Comparison of ENCODE assay signal across 14 cellular contexts in genomic region chr10:131946321-131946751, GRCh38. TPM values are rescaled to one million over a fixed set of nuclear protein-coding genes. Genes with fewer than 3 reads are reported as not detected.
A peak's percentile ranks its signal among the peaks of the same experiment; 100 is the strongest.
DNase-seq lines count a peak whose midpoint lies in the region; ATAC-seq, FAIRE-seq and TF ChIP-seq lines count a peak whose summit lies in the region.
"Had no signal": no experiment of that assay in that cellular context is flagged by ENCODE, and none has a peak within 500 bp of the region (broad histone marks: within the 10 kb centered on the region; RNA-seq: fewer than 3 reads in every experiment).

No MANE protein-coding gene starts in this region.

- TF ChIP-seq POLR2A in H54 (IDR thresholded peaks at IDR 0.05; ENCODE audit: low read depth, low read length), result no peak

- H3K27me3 ChIP-seq in smooth muscle cell (ENCODE audit: low read depth), result no peaks in the 10 kb centered on the region

- H3K27ac ChIP-seq in VCaP, result peak overlapping the region; percentile 51
- H3K27ac ChIP-seq in smooth muscle cell (ENCODE audit: low read depth), result peak overlapping the region; percentile 42

- H3K4me3 ChIP-seq in foreskin fibroblast (ENCODE audit: low read depth in 1 of 2, low read length in 2 of 2) (no peak overlapping the region), smooth muscle cell (no peak overlapping the region)

- no peak for FAIRE-seq in H54 (lab: Jason Lieb, UNC)
- FAIRE-seq: G401.6 had no signal

- TF ChIP-seq CTCF in VCaP (conservative IDR thresholded peaks at IDR 0.05) (no peak), foreskin fibroblast (IDR thresholded peaks at IDR 0.05; ENCODE audit: low read depth, low read length) (no peak), smooth muscle cell (IDR thresholded peaks at IDR 0.05; ENCODE audit: borderline replicate concordance, insufficient read depth, poor library complexity, severe bottlenecking) (no peak)

- 66% methylated on average over 14 of the region's 14 CpGs for WGBS in smooth muscle cell (ENCODE audit: low lambda C conversion rate)

- DNase-seq in H54 (ENCODE audit: insufficient read length, low spot score) (peak; percentile 63), foreskin fibroblast (peak; percentile 62 to 76), smooth muscle cell (lab: John Stamatoyannopoulos, UW; ENCODE audit: unreplicated experiment) (no peak), SW480 (ENCODE audit: low spot score) (no peak), iPS-NIHi7 (ENCODE audit: extremely low spot score) (no peak)
- DNase-seq in activated CD4-positive, alpha-beta T cell treated with anti-CD3 and anti-CD28 coated beads for 48 hours, result no peak
- DNase-seq: activated CD4-positive, alpha-beta T cell treated with anti-CD3 and anti-CD28 coated beads, Interleukin-2, amount 10 ng/mL, durations not matched to agents 24 days and 14 days; foreskin melanocyte; NCI-H2081; SIG-M5; stimulated activated naive CD8-positive, alpha-beta T cell treated with anti-CD3 and anti-CD28 coated beads, Interleukin-15, amount 100 ng/mL, for 72 hours had no signal

- no peaks in the 10 kb centered on the region for H3K4me1 ChIP-seq in smooth muscle cell (ENCODE audit: low read depth)

- H2AFZ ChIP-seq in smooth muscle cell (ENCODE audit: low read depth), result no peak overlapping the region

- H3K4me2 ChIP-seq in smooth muscle cell, result no peak overlapping the region

- H3K36me3 ChIP-seq in smooth muscle cell (ENCODE audit: low read depth), result peaks cover 8% of the 10 kb centered on the region

- H3F3A ChIP-seq in smooth muscle cell (ENCODE audit: low read depth), result peaks cover 9% of the 10 kb centered on the region

- no peaks in the 10 kb centered on the region for H3K9me3 ChIP-seq in smooth muscle cell (replicated peaks; ENCODE audit: low read depth)

- ATAC-seq in GM19324 (IDR thresholded peaks at IDR 0.05; ENCODE audit: low FRiP score, unreplicated experiment), result no peak
- ATAC-seq: stimulated activated naive CD8-positive, alpha-beta T cell treated with anti-CD3 and anti-CD28 coated beads, Interleukin-15, amount 100 ng/mL, for 72 hours had no signal

- no peak overlapping the region for H3K9ac ChIP-seq in smooth muscle cell (ENCODE audit: low read depth)

- H3K79me2 ChIP-seq in smooth muscle cell (ENCODE audit: low read depth), result peaks cover 4% of the 10 kb centered on the region

- H4K20me1 ChIP-seq in smooth muscle cell (ENCODE audit: low read depth), result peaks cover 70% of the 10 kb centered on the region

RNA-seq across cellular contexts. Expression of gene BNIP3, which starts 35.4 kb away (rescaled TPM):
- 290 and 292 TPM in 2 replicates for total RNA-seq in smooth muscle cell
- polyA plus RNA-seq in smooth muscle cell, result 213 and 244 TPM in 2 replicates

RNA-seq across cellular contexts. Expression of gene PPP2R2D, which starts 45.5 kb away (rescaled TPM):
- 25.1 and 27.1 TPM in 2 replicates for total RNA-seq in smooth muscle cell
- polyA plus RNA-seq in smooth muscle cell, result 22.2 and 22.5 TPM in 2 replicates

Comparison
In these comparisons a context has a peak if more than half of its experiments do, and no peak if none do; other contexts are left out.
1. DNase-seq: peak in H54 (single experiment) and foreskin fibroblast (2 of 2); none in smooth muscle cell (single experiment), activated CD4-positive, alpha-beta T cell treated with anti-CD3 and anti-CD28 coated beads for 48 hours (single experiment), SW480 (single experiment) and iPS-NIHi7 (single experiment).